ENCODE assay signal across 12 cellular contexts in the genomic region with DNA sequence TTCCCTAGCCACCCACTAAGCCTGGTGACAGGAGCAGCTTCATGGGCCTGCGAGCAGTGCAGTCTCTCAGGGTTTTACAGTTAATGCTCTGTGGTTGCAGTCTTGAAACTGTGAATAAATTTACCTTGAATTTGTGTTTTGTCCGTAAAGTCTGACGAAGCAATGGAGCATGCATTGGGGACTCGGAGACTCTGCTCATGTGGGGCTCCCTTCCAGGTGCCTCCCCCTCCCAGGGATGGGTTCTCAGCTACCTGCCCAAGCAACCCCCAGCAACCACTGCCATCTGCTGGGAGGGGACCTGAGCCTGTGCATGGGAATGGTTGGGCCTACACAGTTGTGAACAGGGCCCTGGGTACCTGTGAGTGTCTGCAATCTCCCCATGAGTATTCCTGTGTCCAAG. TPM values are rescaled to one million over a fixed set of nuclear protein-coding genes. Genes with fewer than 3 reads are reported as not detected.
A peak's percentile ranks its signal among the peaks of the same experiment; 100 is the strongest.
DNase-seq lines count a peak whose midpoint lies in the region; ATAC-seq, FAIRE-seq and TF ChIP-seq lines count a peak whose summit lies in the region.
"Had no signal": no experiment of that assay in that cellular context is flagged by ENCODE, and none has a peak within 500 bp of the region (broad histone marks: within the 10 kb centered on the region; RNA-seq: fewer than 3 reads in every experiment).

No MANE protein-coding gene starts in this region.

- H3K4me1 Mint-ChIP-seq in T-helper 17 cell, result peaks cover 73% of the 10 kb centered on the region
- H3K4me1 Mint-ChIP-seq: brain had no signal

- intact Hi-C loops in spleen (cut with DNase I; ENCODE audit: low total_unique reads), result no loop called here
- intact Hi-C loops in left ventricle myocardium superior (cut with micrococcal nuclease), result no loop called here

- FAIRE-seq in GM18507 (lab: Jason Lieb, UNC), result peak; percentile 90

- ATAC-seq in GM21529 (IDR thresholded peaks at IDR 0.05; ENCODE audit: unreplicated experiment), result peak; percentile 27
- no peak for ATAC-seq in T-helper 17 cell
- no peak for ATAC-seq in left ventricle myocardium superior
- ATAC-seq: Panc1 had no signal

- peaks cover 35 to 96% (median 80%) of the 10 kb centered on the region in 6 donors for H3K4me1 ChIP-seq in spleen

- peak overlapping the region; percentile 41 to 89 (median 79) for H3K27ac ChIP-seq in spleen

- H3K36me3 Mint-ChIP-seq in T-helper 17 cell (ENCODE audit: low read depth), result no peaks in the 10 kb centered on the region
- H3K36me3 Mint-ChIP-seq: brain had no signal

- no peak overlapping the region for H3K4me3 ChIP-seq in spleen

- 34 to 83% (median 69%) methylated on average over 3 to 4 of the region's 4 CpGs for WGBS in spleen, 5 donors

- no peaks in the 10 kb centered on the region for H3K9me3 ChIP-seq in T-helper 17 cell (ENCODE audit: control insufficient read depth, low read length, poor library complexity, severe bottlenecking)
- no peaks in the 10 kb centered on the region for H3K9me3 ChIP-seq in spleen

- H3K27me3 ChIP-seq in spleen (replicated peaks in 1 of 7), result no peaks in the 10 kb centered on the region

- peak overlapping the region; percentile 87 for H3K4me3 Mint-ChIP-seq in T-helper 17 cell
- H3K4me3 Mint-ChIP-seq: brain had no signal

- no peak for TF ChIP-seq CTCF in spleen (IDR thresholded peaks at IDR 0.05 in 8 of 11, conservative IDR thresholded peaks at IDR 0.05 in 3 of 11)

- no peaks in the 10 kb centered on the region for H3K27me3 Mint-ChIP-seq in T-helper 17 cell

- DNase-seq in GM18507 (ENCODE audit: extremely low spot score, insufficient read length, low read depth) (no peak), T-helper 17 cell (no peak), spleen (no peak), left ventricle myocardium superior (no peak), glomerular visceral epithelial cell (ENCODE audit: extremely low spot score) (no peak), KBM-7 (no peak)
- DNase-seq: activated CD4-positive, CD25-positive, alpha-beta regulatory T cell; GOT3; NCI-H1105 had no signal

- in situ Hi-C loops in KBM-7 (cut with MboI; ENCODE audit: low pct_unique_long_range_greater_than_20kb, low sequenced_read_pairs), result no loop called here

- H3K36me3 ChIP-seq in spleen, result no peaks in the 10 kb centered on the region

- no peak for TF ChIP-seq POLR2A in spleen (IDR thresholded peaks at IDR 0.05)

- peak overlapping the region; percentile 99 for H3K27ac Mint-ChIP-seq in T-helper 17 cell
- H3K27ac Mint-ChIP-seq: brain had no signal

RNA-seq across cellular contexts. Expression of a gene that starts 36.3 kb away (rescaled TPM):
- total RNA-seq in T-helper 17 cell, result 100 to 1,000 TPM; 301 to 323 TPM
- total RNA-seq in spleen, result 100 to 1,000 TPM; 212 to 389 (median 260) TPM
- polyA plus RNA-seq in spleen, result 10 to 100 TPM; 36.4 to 39.2 (median 37.9) TPM
- total RNA-seq in left ventricle myocardium superior, result 3.7 TPM

Comparison
In these comparisons a context has a peak if more than half of its experiments do, and no peak if none do; other contexts are left out.
1. RNA of a gene that starts 36.3 kb away (total RNA-seq): 301 to 323 TPM in T-helper 17 cell and 212 to 389 TPM in spleen; 3.7 TPM in left ventricle myocardium superior (single experiment); every median in the first group is over 10 times any median in the second.